12 cellular contexts compared by ENCODE assay signal in the genomic region with DNA sequence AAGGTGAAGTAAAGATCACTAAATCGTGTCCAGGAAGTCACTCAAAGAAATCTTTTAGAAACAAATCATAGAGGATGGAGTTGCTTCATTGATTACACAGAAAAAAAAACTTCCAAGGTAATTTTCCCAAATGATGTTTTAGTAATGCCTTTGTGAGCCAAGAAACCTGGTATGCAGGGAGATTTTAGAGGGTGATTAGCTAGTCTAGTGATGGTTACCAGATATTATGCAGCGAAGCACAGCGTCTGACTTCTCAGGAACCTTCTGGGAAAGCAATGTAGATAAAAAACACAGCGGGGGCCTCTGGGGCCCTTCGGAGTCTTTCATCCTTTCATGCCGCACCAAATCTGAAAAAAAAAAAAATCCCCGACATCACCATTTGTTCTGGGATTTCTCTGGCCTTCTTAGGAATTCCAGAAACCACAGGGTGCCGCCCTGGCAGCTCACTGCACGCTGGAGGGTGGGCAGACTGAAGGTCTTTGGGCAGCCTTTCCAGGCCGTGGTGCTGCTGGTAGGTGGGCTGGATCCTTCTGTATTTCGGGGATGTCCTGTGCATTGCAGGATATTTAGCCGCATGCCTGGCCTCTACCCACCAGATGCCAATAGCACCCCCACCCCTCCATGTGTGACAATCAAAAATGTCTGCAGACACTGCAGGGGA. TPM values are rescaled to one million over a fixed set of nuclear protein-coding genes. Genes with fewer than 3 reads are reported as not detected.
DNase-seq lines count a peak whose midpoint lies in the region; ATAC-seq, FAIRE-seq and TF ChIP-seq lines count a peak whose summit lies in the region.
"Had no signal": no experiment of that assay in that cellular context is flagged by ENCODE, and none has a peak within 500 bp of the region (broad histone marks: within the 10 kb centered on the region; RNA-seq: fewer than 3 reads in every experiment).

No MANE protein-coding gene starts in this region.

- TF ChIP-seq CTCF in GM06990 (IDR thresholded peaks at IDR 0.05; ENCODE audit: insufficient read depth, low read length, poor library complexity, severe bottlenecking) (peak; percentile 5), H1 (IDR thresholded peaks at IDR 0.05; ENCODE audit: control extremely low read depth in 1 of 3, insufficient read depth in 1 of 3, low read depth in 1 of 3, low read length in 3 of 3) (no peak), neural crest cell (conservative IDR thresholded peaks at IDR 0.05) (no peak)

- H2BK5ac ChIP-seq in H1 (ENCODE audit: low read depth, low read length): peak overlapping the region; percentile 57; the same call in 1 of the 2 replicates

- no peak overlapping the region for H3K23ac ChIP-seq in H1 (ENCODE audit: insufficient read length)

- no peak overlapping the region for H3K27ac Mint-ChIP-seq in neural crest cell (ENCODE audit: unreplicated experiment)
- H3K27ac Mint-ChIP-seq in effector memory CD8-positive, alpha-beta T cell: peak overlapping the region in 1 of 2 donors; percentile 72
- H3K27ac Mint-ChIP-seq: activated naive CD8-positive, alpha-beta T cell treated with anti-CD3 and anti-CD28 coated beads for 36 hours had no signal

- H3K4me2 ChIP-seq in H1 (ENCODE audit: insufficient read depth in 1 of 2, low read depth in 2 of 2, low read length in 2 of 2): peak overlapping the region; percentile 1 to 34; a peak in 2 of 4 replicates

- H3K4me1 ChIP-seq in NT2/D1 (ENCODE audit: insufficient read depth, insufficient read length) (no peaks in the 10 kb centered on the region), H1 (replicated peaks in 1 of 4; ENCODE audit: control insufficient read depth in 3 of 4, insufficient read depth in 4 of 4, low read length in 3 of 4) (peaks cover 3 to 16% (median 10%) of the 10 kb centered on the region in 4 experiments; a peak in 5 of 7 replicates), HAP-1 (peaks cover 15% of the 10 kb centered on the region)

- peak overlapping the region; percentile 65 for H2BK120ac ChIP-seq in H1 (replicated peaks; ENCODE audit: low read depth, low read length)

- H4K5ac ChIP-seq in H1 (ENCODE audit: insufficient read length, low read depth, low read length): peak overlapping the region; percentile 20

- POLR2A ChIA-PET in H1 (lab: Charles Lee; ENCODE audit: partially characterized antibody): interaction anchor here (0.6 to 1.3 kb wide), 3 partner anchors 9 to 43 kb away, joined by 3 to 6 read pairs (median 3); no protein-coding TSS in a partner anchor

- no peaks in the 10 kb centered on the region for H3K79me1 ChIP-seq in H1 (ENCODE audit: low read depth, low read length)

- H3K27ac ChIP-seq in H1 (ENCODE audit: low read depth, low read length): no peak overlapping the region; the same call in 1 of the 2 replicates

- H4K8ac ChIP-seq in H1 (ENCODE audit: extremely low read depth, insufficient read depth, low read length): no peak overlapping the region

- peaks cover 24% of the 10 kb centered on the region for H3K4me1 Mint-ChIP-seq in neural crest cell
- peaks cover 22 to 26% of the 10 kb centered on the region in 2 donors for H3K4me1 Mint-ChIP-seq in effector memory CD8-positive, alpha-beta T cell (ENCODE audit: low read depth in 2 of 2)

- H3K18ac ChIP-seq in H1 (ENCODE audit: extremely low read depth, low read length): peak overlapping the region; percentile 53

- H4K20me1 ChIP-seq in H1 (replicated peaks in 1 of 2; ENCODE audit: control insufficient read depth in 1 of 2, insufficient read depth in 2 of 2, low read length in 2 of 2): no peaks in the 10 kb centered on the region

- peaks cover 30% of the 10 kb centered on the region for H3K27me3 Mint-ChIP-seq in neural crest cell (ENCODE audit: low read depth)
- no peaks in the 10 kb centered on the region for H3K27me3 Mint-ChIP-seq in effector memory CD8-positive, alpha-beta T cell
- H3K27me3 Mint-ChIP-seq: activated naive CD8-positive, alpha-beta T cell treated with anti-CD3 and anti-CD28 coated beads for 36 hours had no signal

- H3K4me3 Mint-ChIP-seq in neural crest cell: peak overlapping the region; percentile 6
- H3K4me3 Mint-ChIP-seq in effector memory CD8-positive, alpha-beta T cell: no peak overlapping the region
- H3K4me3 Mint-ChIP-seq: activated naive CD8-positive, alpha-beta T cell treated with anti-CD3 and anti-CD28 coated beads for 36 hours had no signal

- H3K23me2 ChIP-seq in H1 (ENCODE audit: low read depth, low read length): no peaks in the 10 kb centered on the region

- peak overlapping the region; percentile 69 for H3K4ac ChIP-seq in H1 (replicated peaks; ENCODE audit: insufficient read length, low read depth, low read length)

- H3K9me3 Mint-ChIP-seq in neural crest cell: no peaks in the 10 kb centered on the region
- H3K9me3 Mint-ChIP-seq in effector memory CD8-positive, alpha-beta T cell: no peaks in the 10 kb centered on the region
- H3K9me3 Mint-ChIP-seq: activated naive CD8-positive, alpha-beta T cell treated with anti-CD3 and anti-CD28 coated beads for 36 hours had no signal

- H2AK5ac ChIP-seq in H1 (ENCODE audit: low read depth, low read length): no peak overlapping the region

- in situ Hi-C loops in HAP-1 (cut with MboI; ENCODE audit: low sequenced_read_pairs): no loop called here

- no peak overlapping the region for H3K14ac ChIP-seq in H1 (ENCODE audit: insufficient read length)

- H3K27me3 ChIP-seq in GM06990 (replicated peaks; ENCODE audit: control insufficient read depth, insufficient read depth, low read length) (no peaks in the 10 kb centered on the region), NT2/D1 (ENCODE audit: insufficient read depth, insufficient read length) (no peaks in the 10 kb centered on the region), H1 (replicated peaks in 1 of 4; ENCODE audit: control insufficient read depth in 3 of 4, extremely low read depth in 1 of 4, insufficient read depth in 3 of 4, low read length in 3 of 4) (no peaks in the 10 kb centered on the region), HAP-1 (ENCODE audit: low read depth) (no peaks in the 10 kb centered on the region)

- no peak overlapping the region for H3K56ac ChIP-seq in H1 (replicated peaks; ENCODE audit: insufficient read length, low read depth, low read length)

- WGBS in H1 (ENCODE audit: extremely low coverage in 1 of 2, insufficient coverage in 1 of 2, insufficient read length in 1 of 2, insufficient replicate concordance in 2 of 2, low coverage in 1 of 2, low lambda C conversion rate in 2 of 2, missing lambda C conversion rate in 1 of 2), 2 experiments: 22% methylated on average over 12 of the region's 12 CpGs; no CpG with 5 or more reads in 1 of the 2 experiments

- H3K4me3 ChIP-seq in GM06990 (replicated peaks; ENCODE audit: low read depth, low read length) (no peak overlapping the region), NT2/D1 (ENCODE audit: insufficient read length, low read depth) (no peak overlapping the region), H1 (ENCODE audit: extremely low read depth in 1 of 4, insufficient read depth in 2 of 4, low read depth in 3 of 4, low read length in 4 of 4) (peak overlapping the region in 1 of 4 experiments; percentile 40; a peak in 2 of 8 replicates), HAP-1 (no peak overlapping the region)

- no peak for ATAC-seq in GM19463 (IDR thresholded peaks at IDR 0.05; ENCODE audit: unreplicated experiment)
- ATAC-seq in effector memory CD8-positive, alpha-beta T cell (replicated peaks): no peak
- ATAC-seq: left colon had no signal

- H3K36me3 Mint-ChIP-seq in neural crest cell (ENCODE audit: low read depth): no peaks in the 10 kb centered on the region
- peaks cover 13% of the 10 kb centered on the region for H3K36me3 Mint-ChIP-seq in effector memory CD8-positive, alpha-beta T cell (ENCODE audit: insufficient read depth)

- CTCF ChIA-PET in H1 (lab: Charles Lee; ENCODE audit: partially characterized antibody): interaction anchor here (0.6 to 1.7 kb wide), 5 partner anchors 16 to 152 kb away, joined by 3 to 5 read pairs (median 4); no protein-coding TSS in a partner anchor

- H4K91ac ChIP-seq in H1 (replicated peaks; ENCODE audit: insufficient read length, low read length): no peak overlapping the region

- H2BK20ac ChIP-seq in H1 (ENCODE audit: low read length): peak overlapping the region; percentile 92; the same call in 1 of the 2 replicates

- H2AFZ ChIP-seq in H1 (ENCODE audit: low read length): no peak overlapping the region

- no peak overlapping the region for H3K9ac ChIP-seq in NT2/D1 (ENCODE audit: insufficient read length, low read depth)
- H3K9ac ChIP-seq in H1 (replicated peaks in 1 of 4; ENCODE audit: extremely low read depth in 1 of 4, low read depth in 3 of 4, low read length in 3 of 4): no peak overlapping the region

- TF ChIP-seq POLR2A in H1 (IDR thresholded peaks at IDR 0.05; ENCODE audit: control extremely low read depth in 1 of 2, low read depth in 2 of 2, low read length in 2 of 2): no peak

- DNase-seq in GM06990 (ENCODE audit: extremely low read depth, insufficient read length) (no peak), NT2/D1 (ENCODE audit: low read depth, low spot score) (peak; percentile 58), H1 (ENCODE audit: low read depth in 1 of 2, low spot score in 2 of 2) (peak; percentile 27 to 63), neural crest cell (ENCODE audit: low read depth, low spot score) (no peak), Kasumi-1 (lab: John Stamatoyannopoulos, UW) (no peak), HAP-1 (ENCODE audit: low spot score in 2 of 2) (no peak)
- no peak for DNase-seq in effector memory CD8-positive, alpha-beta T cell
- DNase-seq: activated naive CD8-positive, alpha-beta T cell treated with anti-CD3 and anti-CD28 coated beads for 36 hours; GOT3; left colon had no signal

- no peaks in the 10 kb centered on the region for H3K79me2 ChIP-seq in H1 (ENCODE audit: control insufficient read depth in 1 of 2, insufficient read depth in 2 of 2, low read length in 2 of 2)

- H3K36me3 ChIP-seq in GM06990 (ENCODE audit: control insufficient read depth, insufficient read depth, low read length) (no peaks in the 10 kb centered on the region), NT2/D1 (ENCODE audit: insufficient read depth, insufficient read length, low read length) (no peaks in the 10 kb centered on the region), H1 (ENCODE audit: control insufficient read depth in 2 of 4, insufficient read depth in 4 of 4, low read length in 3 of 4) (no peaks in the 10 kb centered on the region), HAP-1 (replicated peaks) (no peaks in the 10 kb centered on the region)

- H3K9me3 ChIP-seq in NT2/D1 (ENCODE audit: insufficient read depth, low read length) (no peaks in the 10 kb centered on the region), H1 (ENCODE audit: insufficient read depth in 2 of 2, low read depth in 1 of 2, low read length in 1 of 2) (no peaks in the 10 kb centered on the region), HAP-1 (no peaks in the 10 kb centered on the region)

- peak in 1 of 2 experiments; percentile 32; a peak in 2 of 4 replicates for TF ChIP-seq RAD21 in H1 (IDR thresholded peaks at IDR 0.05 in 1 of 2, conservative IDR thresholded peaks at IDR 0.05 in 1 of 2; ENCODE audit: low read depth in 2 of 2, low read length in 2 of 2)

- no peak overlapping the region for H2BK15ac ChIP-seq in H1 (ENCODE audit: low read length)

- peak overlapping the region; percentile 82; the same call in 1 of the 2 replicates for H2BK12ac ChIP-seq in H1 (ENCODE audit: low read depth, low read length)

- peak in 1 of 2 experiments; percentile 39; a peak in 1 of 3 replicates for TF ChIP-seq EP300 in H1 (IDR thresholded peaks at IDR 0.05; ENCODE audit: borderline replicate concordance in 1 of 2, low read depth in 2 of 2, low read length in 2 of 2)

- peak; percentile 85 for FAIRE-seq in H1 (lab: Jason Lieb, UNC)

RNA-seq across cellular contexts. Expression of gene ALPK2, which starts 17.3 kb away (rescaled TPM):
- 0.38 and 0.41 TPM in 2 replicates for total RNA-seq in H1 (2021; fragmentation: NEBNext Ultra II Directional; extraction: Animal tissue kit (Norgen Biotek cat#: 25700))
- 0.09 and 0.13 TPM in 2 replicates for polyA plus RNA-seq in H1 (2011; rRNA removed)
- polyA plus RNA-seq in H1 (2011; cell fraction: cytosol; rRNA removed): 0.31 TPM
- polyA plus RNA-seq in H1 (2011; cell fraction: nucleus; rRNA removed): 0.19 TPM
- 0.15 to 0.65 TPM (median 0.39 TPM) in 4 replicates for polyA plus RNA-seq in H1 (2012, experiment 1 of 2)
- not detected for polyA plus RNA-seq in H1 (2012, experiment 2 of 2)
- 0.12 TPM for polyA plus RNA-seq in H1 (2013, experiment 1 of 2)
- 0.28 TPM for polyA plus RNA-seq in H1 (2013, experiment 2 of 2)
- 0.49 and 0.54 TPM in 2 replicates for polyA minus RNA-seq in H1 (2011; rRNA and poly(A)+ RNA removed)
- polyA minus RNA-seq in H1 (2011; cell fraction: cytosol; rRNA and poly(A)+ RNA removed): 1.6 TPM
- polyA minus RNA-seq in H1 (2011; cell fraction: nucleus; rRNA and poly(A)+ RNA removed): 1.3 TPM
- 0.14 TPM in 1 of 2 replicates, not detected in the other for total RNA-seq in neural crest cell
- total RNA-seq: pulmonary artery endothelial cell had no signal

RNA-seq across cellular contexts. Expression of gene MALT1, which starts 59.7 kb away (rescaled TPM):
- 25.9 and 26.1 TPM in 2 replicates for total RNA-seq in H1 (2021; fragmentation: NEBNext Ultra II Directional; extraction: Animal tissue kit (Norgen Biotek cat#: 25700))
- polyA plus RNA-seq in H1 (2011; rRNA removed): 5.2 and 10.7 TPM in 2 replicates
- polyA plus RNA-seq in H1 (2011; cell fraction: cytosol; rRNA removed): 8.3 TPM
- 7.2 TPM for polyA plus RNA-seq in H1 (2011; cell fraction: nucleus; rRNA removed)
- polyA plus RNA-seq in H1 (2012, experiment 1 of 2): 7.3 to 17.1 TPM (median 11.3 TPM) in 4 replicates
- 0.85 TPM for polyA plus RNA-seq in H1 (2012, experiment 2 of 2)
- 7.6 TPM for polyA plus RNA-seq in H1 (2013, experiment 1 of 2)
- 6.7 TPM for polyA plus RNA-seq in H1 (2013, experiment 2 of 2)
- 19.9 and 38.4 TPM in 2 replicates for polyA minus RNA-seq in H1 (2011; rRNA and poly(A)+ RNA removed)
- 12.1 TPM for polyA minus RNA-seq in H1 (2011; cell fraction: cytosol; rRNA and poly(A)+ RNA removed)
- polyA minus RNA-seq in H1 (2011; cell fraction: nucleus; rRNA and poly(A)+ RNA removed): 28.0 TPM
- 17.4 and 17.6 TPM in 2 replicates for total RNA-seq in neural crest cell

Comparison
In these comparisons a context has a peak if more than half of its experiments do, and no peak if none do; other contexts are left out.
1. DNase-seq: peak in NT2/D1 (single experiment) and H1 (2 of 2); none in GM06990 (single experiment), neural crest cell (single experiment), Kasumi-1 (0 of 2), HAP-1 (0 of 2) and effector memory CD8-positive, alpha-beta T cell (0 of 3).